Comparison of ENCODE assay signal across 18 cellular contexts in the genomic region with DNA sequence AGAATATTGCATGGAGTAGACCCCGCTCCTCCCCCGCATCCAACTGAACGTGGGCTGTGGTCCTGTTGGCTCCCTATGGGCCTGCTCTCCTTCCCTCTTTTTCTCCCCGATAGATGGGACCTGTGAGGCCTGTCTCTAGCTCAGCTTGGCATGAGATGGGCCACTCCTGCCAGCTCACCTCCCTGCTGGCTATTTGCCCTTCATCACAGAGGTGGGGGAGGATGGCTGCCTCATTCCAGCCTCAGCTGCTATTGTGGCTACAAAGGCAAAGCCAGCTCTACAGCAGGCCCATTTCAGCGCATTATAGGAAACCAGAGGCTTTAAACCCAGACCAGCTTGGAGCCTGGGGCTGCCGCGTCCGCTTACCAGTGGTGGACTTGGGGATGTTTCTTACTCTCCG.
DNase-seq lines count a peak whose midpoint lies in the region; ATAC-seq and TF ChIP-seq lines count a peak whose summit lies in the region.
"Had no signal": no experiment of that assay in that cellular context is flagged by ENCODE, and none has a peak within 500 bp of the region (broad histone marks: within the 10 kb centered on the region; RNA-seq: fewer than 3 reads in every experiment).

No MANE protein-coding gene starts in this region.

- H3K36me3 Mint-ChIP-seq in stimulated activated effector memory CD8-positive, alpha-beta T cell treated with anti-CD3 and anti-CD28 coated beads, Interleukin-12 subunit alpha, Interleukin-12 subunit beta, amount 100 ng/mL, for 72 hours, result no peaks in the 10 kb centered on the region
- H3K36me3 Mint-ChIP-seq: CD8-positive, alpha-beta T cell had no signal

- ATAC-seq in Right ventricle myocardium superior (ENCODE audit: poor library complexity) (peak; percentile 83), left lobe of liver (peak; percentile 59), GM18867 (IDR thresholded peaks at IDR 0.05; ENCODE audit: unreplicated experiment) (no peak), mucosa of descending colon (no peak)
- no peak for ATAC-seq in stimulated activated effector memory CD8-positive, alpha-beta T cell treated with anti-CD3 and anti-CD28 coated beads, Interleukin-12 subunit alpha, Interleukin-12 subunit beta, amount 100 ng/mL, for 72 hours
- ATAC-seq: CD8-positive, alpha-beta T cell had no signal

- no peak overlapping the region for H3K4me3 ChIP-seq in left ventricle myocardium inferior
- H3K4me3 ChIP-seq in mucosa of descending colon, result no peak overlapping the region
- H3K4me3 ChIP-seq: BLaER1 had no signal

- TF ChIP-seq CTCF in left ventricle myocardium inferior (IDR thresholded peaks at IDR 0.05; ENCODE audit: borderline replicate concordance) (no peak), mucosa of descending colon (IDR thresholded peaks at IDR 0.05) (no peak)

- no peaks in the 10 kb centered on the region for H3K9me3 ChIP-seq in left ventricle myocardium inferior (replicated peaks)
- no peaks in the 10 kb centered on the region for H3K9me3 ChIP-seq in mucosa of descending colon
- H3K9me3 ChIP-seq: BLaER1 had no signal

- DNase-seq in Right ventricle myocardium superior (peak; percentile 23), left ventricle myocardium inferior (no peak), cerebellar nuclear complex (lab: John Stamatoyannopoulos, UW) (peak; percentile 52 to 65), left lobe of liver (ENCODE audit: low spot score) (peak; percentile 39), mucosa of descending colon (no peak), SK-N-DZ (ENCODE audit: low spot score) (no peak)
- DNase-seq in stimulated activated effector memory CD8-positive, alpha-beta T cell treated with anti-CD3 and anti-CD28 coated beads, Interleukin-12 subunit alpha, Interleukin-12 subunit beta, amount 100 ng/mL, for 72 hours (ENCODE audit: low spot score in 2 of 2), result no peak
- DNase-seq: CD8-positive, alpha-beta T cell; DMS79 treated with DMSO at 0.1 percent for 48 hours; HFFc6; KBM-7; NCI-H1436 treated with DMSO at 0.1 percent for 48 hours; NCI-H2029 treated with DMSO at 0.1 percent for 48 hours; NCI-H2171 treated with DMSO at 0.1 percent for 48 hours; NCI-H510A treated with DMSO at 0.1 percent for 48 hours; NCI-H82 had no signal

- no peak overlapping the region for H3K27ac ChIP-seq in left ventricle myocardium inferior (replicated peaks)
- H3K27ac ChIP-seq: BLaER1 had no signal

- no peak overlapping the region for H3K4me3 Mint-ChIP-seq in stimulated activated effector memory CD8-positive, alpha-beta T cell treated with anti-CD3 and anti-CD28 coated beads, Interleukin-12 subunit alpha, Interleukin-12 subunit beta, amount 100 ng/mL, for 72 hours
- H3K4me3 Mint-ChIP-seq: CD8-positive, alpha-beta T cell; HFFc6 had no signal

- H3K36me3 ChIP-seq in left ventricle myocardium inferior, result no peaks in the 10 kb centered on the region
- no peaks in the 10 kb centered on the region for H3K36me3 ChIP-seq in mucosa of descending colon (ENCODE audit: low read depth)

- intact Hi-C loops in Right ventricle myocardium superior (cut with DNase I), result no loop called here
- intact Hi-C loops in left ventricle myocardium inferior (cut with micrococcal nuclease), result no loop called here
- intact Hi-C loops in mucosa of descending colon (cut with DNase I, micrococcal nuclease), result no loop called here

- H3K9me3 Mint-ChIP-seq in stimulated activated effector memory CD8-positive, alpha-beta T cell treated with anti-CD3 and anti-CD28 coated beads, Interleukin-12 subunit alpha, Interleukin-12 subunit beta, amount 100 ng/mL, for 72 hours, result no peaks in the 10 kb centered on the region
- H3K9me3 Mint-ChIP-seq: CD8-positive, alpha-beta T cell; HFFc6 had no signal

- peak overlapping the region; percentile 72 for H3K27ac Mint-ChIP-seq in stimulated activated effector memory CD8-positive, alpha-beta T cell treated with anti-CD3 and anti-CD28 coated beads, Interleukin-12 subunit alpha, Interleukin-12 subunit beta, amount 100 ng/mL, for 72 hours
- H3K27ac Mint-ChIP-seq: CD8-positive, alpha-beta T cell; HFFc6 had no signal

- peaks cover 16% of the 10 kb centered on the region for H3K4me1 ChIP-seq in left ventricle myocardium inferior
- no peaks in the 10 kb centered on the region for H3K4me1 ChIP-seq in mucosa of descending colon (ENCODE audit: low read depth)
- H3K4me1 ChIP-seq: BLaER1 had no signal

- no peaks in the 10 kb centered on the region for H3K27me3 ChIP-seq in left ventricle myocardium inferior (ENCODE audit: low read depth)
- H3K27me3 ChIP-seq: BLaER1 had no signal

- H3K4me1 Mint-ChIP-seq in stimulated activated effector memory CD8-positive, alpha-beta T cell treated with anti-CD3 and anti-CD28 coated beads, Interleukin-12 subunit alpha, Interleukin-12 subunit beta, amount 100 ng/mL, for 72 hours, result peaks cover 7% of the 10 kb centered on the region

Comparison
In these comparisons a context has a peak if more than half of its experiments do, and no peak if none do; other contexts are left out.
1. DNase-seq: peak in Right ventricle myocardium superior (single experiment), cerebellar nuclear complex (2 of 2) and left lobe of liver (single experiment); none in left ventricle myocardium inferior (single experiment), stimulated activated effector memory CD8-positive, alpha-beta T cell treated with anti-CD3 and anti-CD28 coated beads, Interleukin-12 subunit alpha, Interleukin-12 subunit beta, amount 100 ng/mL, for 72 hours (0 of 2), mucosa of descending colon (0 of 3) and SK-N-DZ (single experiment).
2. ATAC-seq: peak in Right ventricle myocardium superior (single experiment) and left lobe of liver (single experiment); none in stimulated activated effector memory CD8-positive, alpha-beta T cell treated with anti-CD3 and anti-CD28 coated beads, Interleukin-12 subunit alpha, Interleukin-12 subunit beta, amount 100 ng/mL, for 72 hours (single experiment), GM18867 (single experiment) and mucosa of descending colon (single experiment).